Comparison of ENCODE assay signal across 11 cellular contexts in genomic region chr15:31405200-31405929, GRCh38.
A peak's percentile ranks its signal among the peaks of the same experiment; 100 is the strongest.
DNase-seq lines count a peak whose midpoint lies in the region; ATAC-seq, FAIRE-seq and TF ChIP-seq lines count a peak whose summit lies in the region.
"Had no signal": no experiment of that assay in that cellular context is flagged by ENCODE, and none has a peak within 500 bp of the region (broad histone marks: within the 10 kb centered on the region; RNA-seq: fewer than 3 reads in every experiment).

No MANE protein-coding gene starts in this region.

- FAIRE-seq in endothelial cell of umbilical vein (lab: Jason Lieb, UNC), result peak; percentile 87

- H3K4me2 ChIP-seq in endothelial cell of umbilical vein (ENCODE audit: insufficient read depth, low read length) (no peak overlapping the region), SK-N-SH (no peak overlapping the region)

- peaks cover 12% of the 10 kb centered on the region for H3K9me3 Mint-ChIP-seq in Caco-2 (ENCODE audit: unreplicated experiment)

- no peak overlapping the region for H3K4me3 Mint-ChIP-seq in Caco-2 (ENCODE audit: unreplicated experiment)

- TF ChIP-seq POLR2A in endothelial cell of umbilical vein (IDR thresholded peaks at IDR 0.05; ENCODE audit: low read depth, low read length), result no peak

- H3K9me3 ChIP-seq in Caco-2 (peaks cover 12% of the 10 kb centered on the region; the same call in 1 of the 2 replicates), RWPE2 (ENCODE audit: severe bottlenecking) (peaks cover 15% of the 10 kb centered on the region), endothelial cell of umbilical vein (replicated peaks; ENCODE audit: control insufficient read depth, insufficient read depth, low read length) (no peaks in the 10 kb centered on the region), SK-N-SH (no peaks in the 10 kb centered on the region)

- WGBS in SK-N-SH (ENCODE audit: low lambda C conversion rate), result 71% methylated on average over 13 of the region's 13 CpGs

- H3K36me3 ChIP-seq in Caco-2 (ENCODE audit: control insufficient read depth, insufficient read depth, low read length) (no peaks in the 10 kb centered on the region), RWPE2 (ENCODE audit: low read depth) (no peaks in the 10 kb centered on the region), endothelial cell of umbilical vein (ENCODE audit: control insufficient read depth in 2 of 2, extremely low read depth in 1 of 2, insufficient read depth in 2 of 2, low read length in 2 of 2) (no peaks in the 10 kb centered on the region), SK-N-SH (replicated peaks in 1 of 2; ENCODE audit: control insufficient read depth in 1 of 2, insufficient read depth in 2 of 2, low read length in 1 of 2) (no peaks in the 10 kb centered on the region)
- H3K36me3 ChIP-seq: transverse colon had no signal

- H2AFZ ChIP-seq in endothelial cell of umbilical vein (ENCODE audit: low read depth, low read length) (no peak overlapping the region), SK-N-SH (ENCODE audit: low read depth) (no peak overlapping the region)

- no peak for TF ChIP-seq RAD21 in SK-N-SH (IDR thresholded peaks at IDR 0.05; ENCODE audit: low read length)

- no peak for TF ChIP-seq EP300 in SK-N-SH (IDR thresholded peaks at IDR 0.05; ENCODE audit: borderline replicate concordance in 1 of 2, low read depth in 1 of 2, low read length in 1 of 2)

- intact Hi-C loops in Caco-2 (cut with micrococcal nuclease; ENCODE audit: unreplicated experiment) (no loop called here), endothelial cell of umbilical vein (cut with micrococcal nuclease) (no loop called here)

- H3K27ac ChIP-seq in RWPE2 (ENCODE audit: poor library complexity, severe bottlenecking), result no peak overlapping the region
- no peak overlapping the region for H3K27ac ChIP-seq in endothelial cell of umbilical vein (ENCODE audit: insufficient read depth, low read depth, low read length)
- no peak overlapping the region for H3K27ac ChIP-seq in SK-N-SH (ENCODE audit: low read depth in 2 of 2, low read length in 1 of 2)
- H3K27ac ChIP-seq: transverse colon had no signal

- H3K9me1 ChIP-seq in endothelial cell of umbilical vein (replicated peaks; ENCODE audit: control insufficient read depth, extremely low read depth, insufficient read depth, low read length), result no peaks in the 10 kb centered on the region

- H4K20me1 ChIP-seq in endothelial cell of umbilical vein (replicated peaks; ENCODE audit: control insufficient read depth, extremely low read depth, insufficient read depth, low read length) (no peaks in the 10 kb centered on the region), SK-N-SH (ENCODE audit: insufficient read depth) (no peaks in the 10 kb centered on the region)

- peak; percentile 56 for ATAC-seq in RWPE2 (ENCODE audit: low read depth)
- ATAC-seq in GM19467 (IDR thresholded peaks at IDR 0.05; ENCODE audit: unreplicated experiment), result no peak
- ATAC-seq in HG03439 (IDR thresholded peaks at IDR 0.05; ENCODE audit: unreplicated experiment), result no peak

- peaks cover 4% of the 10 kb centered on the region for H3K27me3 Mint-ChIP-seq in Caco-2 (ENCODE audit: insufficient read depth, unreplicated experiment)

- POLR2A ChIA-PET in Caco-2 (lab: Charles Lee) (no interaction called here), endothelial cell of umbilical vein (lab: Charles Lee) (no interaction called here), SK-N-SH (lab: Yijun Ruan, JAX) (no interaction called here)

- H3K9ac ChIP-seq in endothelial cell of umbilical vein (replicated peaks; ENCODE audit: extremely low read depth, insufficient read depth, low read length), result no peak overlapping the region
- no peak overlapping the region for H3K9ac ChIP-seq in SK-N-SH

- DNase-seq in A172 (ENCODE audit: low spot score) (peak; percentile 67), Caco-2 (peak; percentile 35 to 67), RWPE2 (ENCODE audit: low spot score) (no peak), endothelial cell of umbilical vein (ENCODE audit: low read depth, low spot score) (peak; percentile 52), pons (ENCODE audit: low spot score) (no peak), SK-N-SH (no peak)
- DNase-seq: NCI-H1694 treated with DMSO at 0.1 percent for 48 hours, SHP77, transverse colon had no signal

- H3K79me2 ChIP-seq in endothelial cell of umbilical vein (ENCODE audit: control insufficient read depth, insufficient read depth, low read length) (no peaks in the 10 kb centered on the region), SK-N-SH (ENCODE audit: insufficient read depth) (no peaks in the 10 kb centered on the region)

- dilution Hi-C loops in endothelial cell of umbilical vein (cut with MboI; ENCODE audit: extremely low pct_ligation_motif_present, low sequenced_read_pairs), result no loop called here

- H3K36me3 Mint-ChIP-seq in Caco-2 (ENCODE audit: insufficient read depth, unreplicated experiment), result no peaks in the 10 kb centered on the region

- no peaks in the 10 kb centered on the region for H3F3A ChIP-seq in SK-N-SH (replicated peaks; ENCODE audit: insufficient read depth)

- TF ChIP-seq CTCF in Caco-2 (IDR thresholded peaks at IDR 0.05; ENCODE audit: insufficient read depth in 1 of 2, low read depth in 1 of 2, low read length in 1 of 2, severe bottlenecking in 1 of 2, unreplicated experiment in 1 of 2) (no peak), RWPE2 (IDR thresholded peaks at IDR 0.05; ENCODE audit: poor library complexity, severe bottlenecking) (no peak), endothelial cell of umbilical vein (IDR thresholded peaks at IDR 0.05; ENCODE audit: extremely low read depth in 1 of 2, insufficient read depth in 1 of 2, low read depth in 1 of 2, low read length in 2 of 2) (no peak), SK-N-SH (IDR thresholded peaks at IDR 0.05) (no peak)

- H3K27ac Mint-ChIP-seq in Caco-2 (ENCODE audit: unreplicated experiment), result peak overlapping the region; percentile 15

- CTCF ChIA-PET in Caco-2 (lab: Charles Lee) (no interaction called here), endothelial cell of umbilical vein (lab: Charles Lee) (interaction anchor here (1.5 to 2.0 kb wide), 2 partner anchors 30 to 39 kb away, joined by 4 to 8 read pairs; no protein-coding TSS in a partner anchor), SK-N-SH (lab: Yijun Ruan, JAX) (interaction anchor here (1.0 to 2.0 kb wide), 3 partner anchors 29 to 30 kb away, joined by 3 to 8 read pairs (median 5); no protein-coding TSS in a partner anchor)

- peaks cover 20% of the 10 kb centered on the region for H3K4me1 Mint-ChIP-seq in Caco-2 (ENCODE audit: low read depth, unreplicated experiment)

- no peaks in the 10 kb centered on the region for H3K9me2 ChIP-seq in SK-N-SH

- H3K4me3 ChIP-seq in Caco-2 (ENCODE audit: low read depth, low read length) (no peak overlapping the region), RWPE2 (ENCODE audit: severe bottlenecking) (no peak overlapping the region), endothelial cell of umbilical vein (replicated peaks in 1 of 3; ENCODE audit: insufficient read depth in 1 of 3, low read depth in 1 of 3, low read length in 3 of 3) (no peak overlapping the region), SK-N-SH (ENCODE audit: low read depth in 2 of 2, low read length in 1 of 2) (no peak overlapping the region)
- H3K4me3 ChIP-seq: transverse colon had no signal

- H3K4me1 ChIP-seq in Caco-2 (peaks cover 15% of the 10 kb centered on the region), RWPE2 (ENCODE audit: insufficient read depth, poor library complexity, severe bottlenecking) (peaks cover 10% of the 10 kb centered on the region), endothelial cell of umbilical vein (ENCODE audit: control insufficient read depth, extremely low read depth, insufficient read depth, low read length) (peaks cover 11% of the 10 kb centered on the region), SK-N-SH (ENCODE audit: control insufficient read depth in 1 of 2, insufficient read depth in 2 of 2, low read depth in 1 of 2, low read length in 1 of 2) (peaks cover 0 to 30% of the 10 kb centered on the region in 2 experiments; a peak in 1 of 4 replicates)

- no TSS peak for BruUV-seq in Caco-2 (replicated peaks; lab: Mats Ljungman, UMichigan)
- no TSS peak for BruUV-seq in endothelial cell of umbilical vein (replicated peaks; lab: Mats Ljungman, UMichigan)

- no peaks in the 10 kb centered on the region for H3K27me3 ChIP-seq in Caco-2 (replicated peaks; ENCODE audit: control insufficient read depth, insufficient read depth, low read length)
- no peaks in the 10 kb centered on the region for H3K27me3 ChIP-seq in RWPE2 (ENCODE audit: insufficient read depth, poor library complexity, severe bottlenecking)
- no peaks in the 10 kb centered on the region for H3K27me3 ChIP-seq in endothelial cell of umbilical vein (ENCODE audit: control insufficient read depth in 2 of 2, insufficient read depth in 2 of 2, low read length in 2 of 2)
- no peaks in the 10 kb centered on the region for H3K27me3 ChIP-seq in SK-N-SH (ENCODE audit: insufficient read depth)
- H3K27me3 ChIP-seq: transverse colon had no signal

TF ChIP-seq in endothelial cell of umbilical vein, 7 proteins besides CTCF, POLR2A, EP300 and RAD21 (continues in another document):
- TF ChIP-seq GATA2 (IDR thresholded peaks at IDR 0.05; ENCODE audit: insufficient read depth, insufficient read length, low read depth, low read length) (peak; percentile 99), JUN (IDR thresholded peaks at IDR 0.05; ENCODE audit: borderline replicate concordance, insufficient read depth, insufficient read length, low read depth) (peak; percentile 54), FOS (IDR thresholded peaks at IDR 0.05; ENCODE audit: borderline replicate concordance, insufficient read depth, low read length) (peak; percentile 93), MAX (IDR thresholded peaks at IDR 0.05; ENCODE audit: insufficient read depth, insufficient read length) (no peak), POLR2AphosphoS5 (IDR thresholded peaks at IDR 0.05; ENCODE audit: insufficient read depth, low read depth, low read length) (peak; percentile 92), MYC (IDR thresholded peaks at IDR 0.05; ENCODE audit: low read depth, low read length) (no peak)

TF ChIP-seq in SK-N-SH, 30 proteins besides CTCF, POLR2A, EP300 and RAD21:
- TF ChIP-seq RXRA (IDR thresholded peaks at IDR 0.05; ENCODE audit: borderline replicate concordance, low read depth) (no peak), MEF2A (IDR thresholded peaks at IDR 0.05; ENCODE audit: borderline replicate concordance, low read depth) (no peak), FOXM1 (IDR thresholded peaks at IDR 0.05; ENCODE audit: low read depth) (no peak), JUND (IDR thresholded peaks at IDR 0.05) (no peak), EZH2phosphoT487 (IDR thresholded peaks at IDR 0.05; ENCODE audit: borderline replicate concordance, low read depth) (no peak), SMC3 (IDR thresholded peaks at IDR 0.05; ENCODE audit: low read depth, low read length) (no peak), SIN3A (IDR thresholded peaks at IDR 0.05; ENCODE audit: borderline replicate concordance, low read depth, low read length) (no peak)

Comparison
In these comparisons a context has a peak if more than half of its experiments do, and no peak if none do; other contexts are left out.
1. DNase-seq: peak in A172 (single experiment), Caco-2 (2 of 2) and endothelial cell of umbilical vein (single experiment); none in RWPE2 (single experiment), pons (single experiment) and SK-N-SH (single experiment).